ENCODE assay signal across 17 cellular contexts in the genomic region with DNA sequence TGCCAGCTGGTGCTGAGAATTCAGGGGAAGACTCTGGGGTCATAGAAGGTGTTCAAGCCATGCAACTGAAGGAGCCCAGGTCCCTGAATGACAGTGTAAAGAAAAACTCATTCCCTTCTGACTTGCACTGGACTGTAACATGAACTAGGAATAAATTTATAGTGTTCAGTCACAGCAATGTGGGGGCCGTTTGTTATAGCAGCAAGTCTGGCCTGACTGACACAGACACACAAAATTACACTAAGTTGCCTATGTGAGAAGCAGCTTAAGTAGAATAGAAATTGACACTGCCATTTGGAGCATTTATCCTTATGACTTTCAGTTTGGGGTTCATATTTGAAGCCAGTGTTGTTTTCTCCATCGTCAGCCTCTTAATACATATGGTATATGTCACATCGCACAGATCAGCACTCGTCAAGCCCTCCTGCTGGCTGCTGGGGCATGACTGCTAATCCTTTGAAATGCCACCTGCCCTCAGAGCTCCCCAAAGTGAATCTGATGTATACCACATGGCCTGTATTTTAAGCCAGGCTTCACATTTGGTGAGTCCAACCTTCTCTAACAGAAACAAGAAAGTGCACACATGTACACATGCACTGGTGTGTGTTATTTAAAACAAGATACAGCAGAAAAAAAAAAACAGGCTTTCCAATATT. TPM values are rescaled to one million over a fixed set of nuclear protein-coding genes. Genes with fewer than 3 reads are reported as not detected.
DNase-seq lines count a peak whose midpoint lies in the region; ATAC-seq and TF ChIP-seq lines count a peak whose summit lies in the region.
"Had no signal": no experiment of that assay in that cellular context is flagged by ENCODE, and none has a peak within 500 bp of the region (broad histone marks: within the 10 kb centered on the region; RNA-seq: fewer than 3 reads in every experiment).

No MANE protein-coding gene starts in this region.

- ATAC-seq in HG03196 (IDR thresholded peaks at IDR 0.05; ENCODE audit: unreplicated experiment): no peak
- no peak for ATAC-seq in HG03135 (IDR thresholded peaks at IDR 0.05; ENCODE audit: unreplicated experiment)
- ATAC-seq: GM23338 had no signal

- intact Hi-C loops in left ventricle myocardium inferior (cut with micrococcal nuclease): no loop called here

- no peaks in the 10 kb centered on the region for H3K9me3 ChIP-seq in cardiac muscle cell (ENCODE audit: low read depth)
- H3K9me3 ChIP-seq in left ventricle myocardium inferior (replicated peaks): no peaks in the 10 kb centered on the region
- peaks cover 4% of the 10 kb centered on the region for H3K9me3 ChIP-seq in WERI-Rb-1 (ENCODE audit: severe bottlenecking)

- no peak for TF ChIP-seq CTCF in cardiac muscle cell (IDR thresholded peaks at IDR 0.05; ENCODE audit: low read depth, low read length)
- TF ChIP-seq CTCF in left ventricle myocardium inferior (IDR thresholded peaks at IDR 0.05; ENCODE audit: borderline replicate concordance): no peak
- no peak for TF ChIP-seq CTCF in WERI-Rb-1 (IDR thresholded peaks at IDR 0.05; ENCODE audit: low read depth, low read length)

- H3K27me3 ChIP-seq in cardiac muscle cell (no peaks in the 10 kb centered on the region), left ventricle myocardium inferior (ENCODE audit: low read depth) (no peaks in the 10 kb centered on the region), WERI-Rb-1 (ENCODE audit: insufficient read depth, low read depth, severe bottlenecking) (no peaks in the 10 kb centered on the region)

- H3K4me3 ChIP-seq in cardiac muscle cell: no peak overlapping the region
- H3K4me3 ChIP-seq in left ventricle myocardium inferior: no peak overlapping the region
- no peak overlapping the region for H3K4me3 ChIP-seq in WERI-Rb-1 (ENCODE audit: low read depth, low read length)
- H3K4me3 ChIP-seq: GM23338 had no signal

- H3K4me1 ChIP-seq in cardiac muscle cell (ENCODE audit: low read depth) (peaks cover 9% of the 10 kb centered on the region), left ventricle myocardium inferior (no peaks in the 10 kb centered on the region)

- DNase-seq in cardiac muscle cell (ENCODE audit: low read depth in 1 of 2, low spot score in 1 of 2) (no peak), left ventricle myocardium inferior (no peak), NCI-H1694 treated with DMSO at 0.1 percent for 48 hours (lab: John Stamatoyannopoulos, UW) (peak; percentile 97), WERI-Rb-1 (peak; percentile 85), NOMO-1 treated with dmso at 0.1 percent for 144 hours (lab: John Stamatoyannopoulos, UW; ENCODE audit: unreplicated experiment) (no peak)
- DNase-seq in stimulated activated CD8-positive, alpha-beta memory T cell treated with anti-CD3 and anti-CD28 coated beads, Interleukin-4, amount 100 ng/mL, for 48 hours: peak; percentile 11
- DNase-seq: Calu3; CD4-positive, alpha-beta T cell; DND-41; GDM1; KBM-7; NCI-H1092 treated with DMSO at 0.1 percent for 48 hours; NCI-H187; SHP77 treated with DMSO at 0.1 percent for 48 hours had no signal

- no peaks in the 10 kb centered on the region for H3K36me3 ChIP-seq in cardiac muscle cell
- H3K36me3 ChIP-seq in left ventricle myocardium inferior: no peaks in the 10 kb centered on the region
- no peaks in the 10 kb centered on the region for H3K36me3 ChIP-seq in WERI-Rb-1

- H3K27ac ChIP-seq in cardiac muscle cell: peak overlapping the region; percentile 32
- no peak overlapping the region for H3K27ac ChIP-seq in left ventricle myocardium inferior (replicated peaks)
- H3K27ac ChIP-seq in WERI-Rb-1: peak overlapping the region; percentile 76

RNA-seq across cellular contexts. Expression of gene HEG1, which starts 17.1 kb away (rescaled TPM):
- total RNA-seq in cardiac muscle cell (16.5 and 42.7 TPM in 2 replicates), left ventricle myocardium inferior (105 TPM)
- 17.4 and 24.9 TPM in 2 replicates for polyA plus RNA-seq in cardiac muscle cell

Comparison
In these comparisons a context has a peak if more than half of its experiments do, and no peak if none do; other contexts are left out.
1. DNase-seq: peak in NCI-H1694 treated with DMSO at 0.1 percent for 48 hours (single experiment), WERI-Rb-1 (single experiment) and stimulated activated CD8-positive, alpha-beta memory T cell treated with anti-CD3 and anti-CD28 coated beads, Interleukin-4, amount 100 ng/mL, for 48 hours (single experiment); none in cardiac muscle cell (0 of 2), left ventricle myocardium inferior (single experiment) and NOMO-1 treated with dmso at 0.1 percent for 144 hours (single experiment).